In genomic region chr19:664913-665443, GRCh38 we compare ENCODE assay signal across 1 cellular context.
TF ChIP-seq lines count a peak whose summit lies in the region.

No MANE protein-coding gene starts in this region.

TF ChIP-seq in HepG2, 621 proteins besides CTCF, POLR2A, EP300 and RAD21 (continued from another document and continues in another):
- TF ChIP-seq, protein P1, sequence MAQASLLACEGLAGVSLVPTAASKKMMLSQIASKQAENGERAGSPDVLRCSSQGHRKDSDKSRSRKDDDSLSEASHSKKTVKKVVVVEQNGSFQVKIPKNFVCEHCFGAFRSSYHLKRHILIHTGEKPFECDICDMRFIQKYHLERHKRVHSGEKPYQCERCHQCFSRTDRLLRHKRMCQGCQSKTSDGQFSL (CRISPR knock-in tag; IDR thresholded peaks at IDR 0.05): peak; percentile 72; the same call in 1 of the 2 replicates
- TF ChIP-seq ZMYM3 (CRISPR knock-in tag; IDR thresholded peaks at IDR 0.05) (peak; percentile 80; the same call in 1 of the 2 replicates), ZC3H13 (CRISPR knock-in tag; IDR thresholded peaks at IDR 0.05) (no peak), ZBTB7B (CRISPR knock-in tag; IDR thresholded peaks at IDR 0.05) (peak; percentile 89; the same call in 1 of the 2 replicates), ZFP91 (CRISPR knock-in tag; IDR thresholded peaks at IDR 0.05; ENCODE audit: borderline replicate concordance) (peak; percentile 62), KLF16 (CRISPR knock-in tag; IDR thresholded peaks at IDR 0.05) (peak in 1 of 2 experiments; percentile 86; a peak in 2 of 4 replicates), TFDP1 (CRISPR knock-in tag; IDR thresholded peaks at IDR 0.05; ENCODE audit: borderline replicate concordance) (peak; percentile 78; the same call in 1 of the 2 replicates), MXD3 (CRISPR knock-in tag; IDR thresholded peaks at IDR 0.05) (no peak), TBX2 (CRISPR knock-in tag; IDR thresholded peaks at IDR 0.05; ENCODE audit: borderline replicate concordance) (peak; percentile 76; the same call in 1 of the 2 replicates), ZNF451 (CRISPR knock-in tag; IDR thresholded peaks at IDR 0.05) (no peak; the same call in 1 of the 2 replicates), SMC3 (IDR thresholded peaks at IDR 0.05; ENCODE audit: low read length) (peak; percentile 88), NCOA5 (CRISPR knock-in tag; IDR thresholded peaks at IDR 0.05) (no peak), ZNF780A (CRISPR knock-in tag; IDR thresholded peaks at IDR 0.05) (no peak), CSRNP1 (CRISPR knock-in tag; IDR thresholded peaks at IDR 0.05) (peak; percentile 71; the same call in 1 of the 2 replicates), MYC (CRISPR knock-in tag; IDR thresholded peaks at IDR 0.05; ENCODE audit: borderline replicate concordance) (peak; percentile 49; the same call in 1 of the 2 replicates), ZSCAN12 (CRISPR knock-in tag; IDR thresholded peaks at IDR 0.05) (0 out of 2 replicates have a peak, but pooled peaks have one; percentile 33), HINFP (CRISPR knock-in tag; IDR thresholded peaks at IDR 0.05; ENCODE audit: low read depth) (no peak), SYNCRIP (IDR thresholded peaks at IDR 0.05; ENCODE audit: insufficient read depth, low read depth, low read length) (no peak), ZNF609 (CRISPR knock-in tag; IDR thresholded peaks at IDR 0.05; ENCODE audit: borderline replicate concordance) (peak; percentile 39; the same call in 1 of the 2 replicates), SP1 (IDR thresholded peaks at IDR 0.05) (no peak), SP1 (CRISPR knock-in tag; IDR thresholded peaks at IDR 0.05) (peak; percentile 45; the same call in 1 of the 2 replicates), GLMP (CRISPR knock-in tag; IDR thresholded peaks at IDR 0.05; ENCODE audit: borderline replicate concordance) (no peak), GATAD1 (CRISPR knock-in tag; IDR thresholded peaks at IDR 0.05) (peak; percentile 74), ZNF710 (CRISPR knock-in tag; IDR thresholded peaks at IDR 0.05; ENCODE audit: borderline replicate concordance) (no peak), RBFOX2 (IDR thresholded peaks at IDR 0.05; ENCODE audit: low read depth, low read length) (no peak), STAG1 (CRISPR knock-in tag; IDR thresholded peaks at IDR 0.05) (peak; percentile 99), NFKB2 (CRISPR knock-in tag; IDR thresholded peaks at IDR 0.05; ENCODE audit: borderline replicate concordance) (peak; percentile 86), ZNF781 (CRISPR knock-in tag; IDR thresholded peaks at IDR 0.05; ENCODE audit: borderline replicate concordance, not compliant biosample characterization) (no peak), ZNF510 (CRISPR knock-in tag; IDR thresholded peaks at IDR 0.05; ENCODE audit: low read depth) (no peak), FOXC1 (CRISPR knock-in tag; IDR thresholded peaks at IDR 0.05; ENCODE audit: borderline replicate concordance) (peak; percentile 94; the same call in 1 of the 2 replicates), ZNF3 (CRISPR knock-in tag; IDR thresholded peaks at IDR 0.05) (no peak), NCOA1 (CRISPR knock-in tag; IDR thresholded peaks at IDR 0.05) (0 out of 2 replicates have a peak, but pooled peaks have one; percentile 89), ELF1 (CRISPR knock-in tag; IDR thresholded peaks at IDR 0.05) (peak; percentile 49), THRA (CRISPR knock-in tag; IDR thresholded peaks at IDR 0.05; ENCODE audit: borderline replicate concordance) (0 out of 2 replicates have a peak, but pooled peaks have one; percentile 41)
- TF ChIP-seq, protein P2, sequence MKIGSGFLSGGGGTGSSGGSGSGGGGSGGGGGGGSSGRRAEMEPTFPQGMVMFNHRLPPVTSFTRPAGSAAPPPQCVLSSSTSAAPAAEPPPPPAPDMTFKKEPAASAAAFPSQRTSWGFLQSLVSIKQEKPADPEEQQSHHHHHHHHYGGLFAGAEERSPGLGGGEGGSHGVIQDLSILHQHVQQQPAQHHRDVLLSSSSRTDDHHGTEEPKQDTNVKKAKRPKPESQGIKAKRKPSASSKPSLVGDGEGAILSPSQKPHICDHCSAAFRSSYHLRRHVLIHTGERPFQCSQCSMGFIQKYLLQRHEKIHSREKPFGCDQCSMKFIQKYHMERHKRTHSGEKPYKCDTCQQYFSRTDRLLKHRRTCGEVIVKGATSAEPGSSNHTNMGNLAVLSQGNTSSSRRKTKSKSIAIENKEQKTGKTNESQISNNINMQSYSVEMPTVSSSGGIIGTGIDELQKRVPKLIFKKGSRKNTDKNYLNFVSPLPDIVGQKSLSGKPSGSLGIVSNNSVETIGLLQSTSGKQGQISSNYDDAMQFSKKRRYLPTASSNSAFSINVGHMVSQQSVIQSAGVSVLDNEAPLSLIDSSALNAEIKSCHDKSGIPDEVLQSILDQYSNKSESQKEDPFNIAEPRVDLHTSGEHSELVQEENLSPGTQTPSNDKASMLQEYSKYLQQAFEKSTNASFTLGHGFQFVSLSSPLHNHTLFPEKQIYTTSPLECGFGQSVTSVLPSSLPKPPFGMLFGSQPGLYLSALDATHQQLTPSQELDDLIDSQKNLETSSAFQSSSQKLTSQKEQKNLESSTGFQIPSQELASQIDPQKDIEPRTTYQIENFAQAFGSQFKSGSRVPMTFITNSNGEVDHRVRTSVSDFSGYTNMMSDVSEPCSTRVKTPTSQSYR (CRISPR knock-in tag; IDR thresholded peaks at IDR 0.05; ENCODE audit: borderline replicate concordance): peak; percentile 51; the same call in 1 of the 2 replicates
- TF ChIP-seq, protein P3, sequence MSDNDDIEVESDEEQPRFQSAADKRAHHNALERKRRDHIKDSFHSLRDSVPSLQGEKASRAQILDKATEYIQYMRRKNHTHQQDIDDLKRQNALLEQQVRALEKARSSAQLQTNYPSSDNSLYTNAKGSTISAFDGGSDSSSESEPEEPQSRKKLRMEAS (IDR thresholded peaks at IDR 0.05): peak; percentile 95
- TF ChIP-seq, protein P4, sequence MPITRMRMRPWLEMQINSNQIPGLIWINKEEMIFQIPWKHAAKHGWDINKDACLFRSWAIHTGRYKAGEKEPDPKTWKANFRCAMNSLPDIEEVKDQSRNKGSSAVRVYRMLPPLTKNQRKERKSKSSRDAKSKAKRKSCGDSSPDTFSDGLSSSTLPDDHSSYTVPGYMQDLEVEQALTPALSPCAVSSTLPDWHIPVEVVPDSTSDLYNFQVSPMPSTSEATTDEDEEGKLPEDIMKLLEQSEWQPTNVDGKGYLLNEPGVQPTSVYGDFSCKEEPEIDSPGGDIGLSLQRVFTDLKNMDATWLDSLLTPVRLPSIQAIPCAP (CRISPR knock-in tag; IDR thresholded peaks at IDR 0.05; ENCODE audit: low read depth): no peak
